Comparison of ENCODE assay signal across 8 cellular contexts in genomic region chr7:22854158-22855048, GRCh38. TPM values are rescaled to one million over a fixed set of nuclear protein-coding genes. Genes with fewer than 3 reads are reported as not detected.
A peak's percentile ranks its signal among the peaks of the same experiment; 100 is the strongest.
DNase-seq lines count a peak whose midpoint lies in the region; ATAC-seq and TF ChIP-seq lines count a peak whose summit lies in the region.

No MANE protein-coding gene starts in this region.

- H3K27me3 ChIP-seq in BJ (ENCODE audit: control insufficient read depth, insufficient read depth, low read length) = no peaks in the 10 kb centered on the region
- H3K27me3 ChIP-seq in mucosa of stomach (ENCODE audit: control insufficient read depth, insufficient read depth, low read length) = peaks cover 6% of the 10 kb centered on the region

- DNase-seq in BJ (ENCODE audit: low read depth) = no peak
- DNase-seq in NCI-H82 (lab: John Stamatoyannopoulos, UW) = peak; percentile 93
- DNase-seq in activated CD8-positive, alpha-beta memory T cell treated with anti-CD3 and anti-CD28 coated beads, Interleukin-2, amount 50 U/mL, for 24 hours (ENCODE audit: extremely low read depth) = peak; percentile 56
- no peak for DNase-seq in epithelial cell of proximal tubule (ENCODE audit: low read depth)
- DNase-seq in stimulated activated CD8-positive, alpha-beta memory T cell treated with anti-CD3 and anti-CD28 coated beads, Interleukin-7, amount 100 ng/mL, for 1 hour (ENCODE audit: low read depth in 2 of 2) = peak; percentile 57

- peak overlapping the region; percentile 79 for H3K9ac ChIP-seq in mucosa of stomach (ENCODE audit: low read length)

- POLR2A ChIA-PET in BJ (lab: Charles Lee) = no interaction called here

- H3K4me3 ChIP-seq in BJ (ENCODE audit: low read depth, low read length) (peak overlapping the region; percentile 59), epithelial cell of proximal tubule (ENCODE audit: low read depth, low read length) (peak overlapping the region; percentile 81), mucosa of stomach (ENCODE audit: low read length) (peak overlapping the region; percentile 60)

- H3K36me3 ChIP-seq in BJ (ENCODE audit: control insufficient read depth, insufficient read depth, low read length) (no peaks in the 10 kb centered on the region), mucosa of stomach (ENCODE audit: control insufficient read depth, insufficient read depth, low read length) (no peaks in the 10 kb centered on the region)

- ATAC-seq in GM19025 (IDR thresholded peaks at IDR 0.05; ENCODE audit: low read depth, unreplicated experiment) = peak; percentile 75
- ATAC-seq in HG03175 (IDR thresholded peaks at IDR 0.05; ENCODE audit: unreplicated experiment) = peak; percentile 79

- TF ChIP-seq CTCF in BJ (IDR thresholded peaks at IDR 0.05; ENCODE audit: insufficient read depth, low read depth, low read length) (no peak; the same call in 1 of the 2 replicates), epithelial cell of proximal tubule (conservative IDR thresholded peaks at IDR 0.05; ENCODE audit: low read depth, low read length) (peak; percentile 56)

- H3K4me1 ChIP-seq in mucosa of stomach (ENCODE audit: control insufficient read depth, insufficient read depth, low read length) = no peaks in the 10 kb centered on the region

- CTCF ChIA-PET in BJ (lab: Yijun Ruan, JAX) = interaction anchor here (3.0 kb wide), 1 partner anchor 9 kb away, joined by 16 read pairs; no protein-coding TSS in a partner anchor

- no peaks in the 10 kb centered on the region for H3K9me3 ChIP-seq in mucosa of stomach (ENCODE audit: control insufficient read depth, low read length)

RNA-seq across cellular contexts. Expression of gene TOMM7, which starts 31.8 kb away (rescaled TPM):
- 346 and 1,232 TPM in 2 replicates for polyA plus RNA-seq in BJ (2011; rRNA removed)
- 96.3 and 194 TPM in 2 replicates for polyA minus RNA-seq in BJ (2011; rRNA and poly(A)+ RNA removed)
- 83.0 and 105 TPM in 2 replicates for total RNA-seq in epithelial cell of proximal tubule

Comparison
In these comparisons a context has a peak if more than half of its experiments do, and no peak if none do; other contexts are left out.
1. DNase-seq: peak in NCI-H82 (single experiment), activated CD8-positive, alpha-beta memory T cell treated with anti-CD3 and anti-CD28 coated beads, Interleukin-2, amount 50 U/mL, for 24 hours (single experiment) and stimulated activated CD8-positive, alpha-beta memory T cell treated with anti-CD3 and anti-CD28 coated beads, Interleukin-7, amount 100 ng/mL, for 1 hour (2 of 2); none in BJ (single experiment) and epithelial cell of proximal tubule (single experiment).
2. Peak in every context shown above with its lines, with median percentiles within 50 percentile points of each other: H3K4me3 ChIP-seq.